8 cellular contexts compared by ENCODE assay signal in the genomic region with DNA sequence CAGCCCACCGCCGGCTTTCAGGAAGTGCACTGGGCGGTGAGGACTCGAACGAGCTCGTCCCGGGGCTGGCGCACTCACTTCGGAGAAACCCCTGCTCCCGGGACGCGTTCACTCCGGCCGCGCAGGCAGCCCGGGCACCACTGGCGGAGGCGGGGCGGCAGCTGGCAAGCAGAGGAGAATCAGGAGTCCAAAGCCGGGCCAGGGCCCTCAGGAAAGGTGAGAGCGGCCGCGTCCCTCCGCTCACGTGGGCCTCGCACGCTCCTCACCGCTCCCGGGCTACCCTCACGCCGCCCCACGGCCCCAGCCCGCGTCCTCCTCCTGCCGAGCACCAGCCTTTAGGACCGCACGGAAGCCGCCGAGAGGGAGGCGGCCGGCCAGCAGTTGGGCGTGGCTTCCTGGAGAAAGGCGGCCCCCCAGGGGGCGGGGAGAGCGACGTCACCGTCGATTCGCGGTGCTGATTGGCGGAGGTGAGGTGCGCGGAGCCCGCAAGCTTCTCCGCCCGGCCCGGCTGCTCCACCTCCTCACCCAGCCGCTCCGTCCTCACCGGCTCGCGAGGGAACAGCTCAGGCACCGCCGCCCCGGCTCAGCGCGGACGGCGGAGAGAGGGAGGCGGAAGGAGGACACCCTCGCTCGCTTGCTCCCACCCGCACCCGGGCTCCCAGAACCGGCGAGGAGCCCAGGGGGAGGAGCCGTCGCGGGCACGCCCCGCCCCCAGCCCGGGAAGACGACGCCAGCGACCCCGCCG. TPM values are rescaled to one million over a fixed set of nuclear protein-coding genes. Genes with fewer than 3 reads are reported as not detected.
DNase-seq lines count a peak whose midpoint lies in the region; ATAC-seq, FAIRE-seq and TF ChIP-seq lines count a peak whose summit lies in the region.

A gene (plus strand): TSS at position 516 of the 745 bp plus-strand sequence. CDS start 400 bp downstream, outside the sequence.

- intact Hi-C loops in adrenal gland (cut with DNase I) (loop anchor here in 1 of 2 donors (5.0 kb wide), 1 partner anchor 95 kb away; no protein-coding TSS in a partner anchor), heart left ventricle (cut with DNase I) (loop anchor here in 8 of 10 donors (1.0 to 10.0 kb wide), 10 partner anchors 45 to 335 kb away; a partner anchor contains a TSS), posterior cingulate gyrus (cut with DNase I) (loop anchor here (5.0 to 10.0 kb wide), 2 partner anchors 95 to 902 kb away; a partner anchor contains a TSS)

- ATAC-seq in HG02852 (IDR thresholded peaks at IDR 0.05; ENCODE audit: unreplicated experiment) (peak; percentile 65), heart left ventricle (peak; percentile 82 to 92 (median 90)), upper lobe of left lung (ENCODE audit: low FRiP score in 2 of 2) (peak; percentile 94 to 97)

- peak within 1 kb of the TSS; percentile 95 to 100 (median 95) for H3K27ac ChIP-seq in adrenal gland
- peak within 1 kb of the TSS; percentile 90 to 100 (median 98) for H3K27ac ChIP-seq in heart left ventricle
- H3K27ac ChIP-seq in upper lobe of left lung, result peak within 1 kb of the TSS; percentile 94 to 98 (median 96)

- no peaks in the 10 kb centered on the region for H3K36me3 ChIP-seq in adrenal gland (replicated peaks in 1 of 2)
- no peaks in the 10 kb centered on the region for H3K36me3 ChIP-seq in heart left ventricle
- no peaks in the 10 kb centered on the region for H3K36me3 ChIP-seq in upper lobe of left lung

- TF ChIP-seq CTCF in adrenal gland (IDR thresholded peaks at IDR 0.05) (no peak), heart left ventricle (IDR thresholded peaks at IDR 0.05) (no peak), upper lobe of left lung (IDR thresholded peaks at IDR 0.05) (peak in 1 of 6 experiments; percentile 13)

- no peaks in the 10 kb centered on the region for H3K9me3 ChIP-seq in adrenal gland (replicated peaks in 1 of 3)
- H3K9me3 ChIP-seq in heart left ventricle, result no peaks in the 10 kb centered on the region
- no peaks in the 10 kb centered on the region for H3K9me3 ChIP-seq in upper lobe of left lung

- peak; percentile 99 for FAIRE-seq in GM12892 (lab: Jason Lieb, UNC)

- TF ChIP-seq POLR2A in GM12892 (IDR thresholded peaks at IDR 0.05; ENCODE audit: low read depth, low read length) (peak; percentile 79), adrenal gland (IDR thresholded peaks at IDR 0.05) (peak; percentile 49 to 89), heart left ventricle (IDR thresholded peaks at IDR 0.05) (peak; percentile 78 to 89), upper lobe of left lung (IDR thresholded peaks at IDR 0.05) (peak in 3 of 4 donors; percentile 59 to 95 (median 87))

- H3K4me1 ChIP-seq in adrenal gland (replicated peaks in 1 of 2), result peaks cover 8 to 27% of the 10 kb centered on the region in 2 donors
- H3K4me1 ChIP-seq in heart left ventricle, result peaks cover 3 to 36% (median 24%) of the 10 kb centered on the region in 12 donors
- H3K4me1 ChIP-seq in upper lobe of left lung, result peaks cover 16 to 34% (median 24%) of the 10 kb centered on the region in 4 donors

- H3K27me3 ChIP-seq in adrenal gland (no peaks in the 10 kb centered on the region), heart left ventricle (no peaks in the 10 kb centered on the region), upper lobe of left lung (no peaks in the 10 kb centered on the region)

- 0 to 1% (median 0%) methylated on average over 3 to 87 of the region's 87 CpGs for WGBS in adrenal gland, 4 donors
- 0 to 2% (median 0%) methylated on average over 6 to 87 of the region's 87 CpGs for WGBS in heart left ventricle, 4 donors
- WGBS in upper lobe of left lung, 2 donors, result 0 to 1% methylated on average over 20 to 40 of the region's 87 CpGs

- TF ChIP-seq EP300 in upper lobe of left lung (IDR thresholded peaks at IDR 0.05), result peak in 1 of 4 donors; percentile 54

- DNase-seq in GM12892 (ENCODE audit: insufficient read length) (peak; percentile 78), NCI-H146 (lab: John Stamatoyannopoulos, UW) (peak; percentile 100), T-helper 1 cell (peak; percentile 94 to 99 (median 97)), adrenal gland (peak; percentile 97 to 99 (median 98)), heart left ventricle (peak; percentile 98 to 99 (median 99)), posterior cingulate gyrus (peak; percentile 98 to 100 (median 99)), upper lobe of left lung (peak; percentile 98 to 100)

- H3K4me3 ChIP-seq in adrenal gland (peak within 1 kb of the TSS; percentile 74 to 97 (median 78)), heart left ventricle (peak within 1 kb of the TSS; percentile 66 to 98 (median 94)), upper lobe of left lung (peak within 1 kb of the TSS; percentile 61 to 90 (median 74))

RNA-seq across cellular contexts. Expression of the gene that starts here (rescaled TPM):
- 10.5 TPM for polyA plus RNA-seq in GM12892 (2012; ENCODE audit: missing spikeins)
- total RNA-seq in adrenal gland, result 10 to 100 TPM; 13.6 to 53.3 (median 20.4) TPM
- polyA plus RNA-seq in adrenal gland, result 10 to 100 TPM in 1 of 3 donors, 1 to 10 TPM in 2; 4.7 to 12.5 (median 6.8) TPM
- 10 to 100 TPM; 11.2 to 27.5 (median 18.9) TPM for total RNA-seq in heart left ventricle
- polyA plus RNA-seq in heart left ventricle, result 10 to 100 TPM in 1 of 2 donors, 1 to 10 TPM in 1; 5.6 to 13.3 TPM
- total RNA-seq in upper lobe of left lung, result 10 to 100 TPM; 29.9 to 60.8 (median 40.6) TPM

Comparison
In these comparisons a context has a peak if more than half of its experiments do, and no peak if none do; other contexts are left out.
1. Peak in every context shown above with its lines: DNase-seq, ATAC-seq, H3K4me3 ChIP-seq and H3K27ac ChIP-seq.